Comparison of ENCODE assay signal across 8 cellular contexts in genomic region chr14:106061877-106062500, GRCh38.
DNase-seq lines count a peak whose midpoint lies in the region; ATAC-seq, FAIRE-seq and TF ChIP-seq lines count a peak whose summit lies in the region.
"Not testable (repeated sequence)": the region's sequence is repeated elsewhere in the genome, so short reads cannot be mapped to it uniquely, and the experiment has no call there.

No MANE protein-coding gene starts in this region.

- H3K27me3 Mint-ChIP-seq in activated naive CD4-positive, alpha-beta T cell treated with anti-CD3 and anti-CD28 coated beads for 36 hours (ENCODE audit: low read depth): not testable (repeated sequence)

- H3K4me1 ChIP-seq in kidney (ENCODE audit: control insufficient read depth in 1 of 2, insufficient read depth in 1 of 2, low read depth in 1 of 2, low read length in 2 of 2); upper lobe of left lung: not testable (repeated sequence)

- CTCF ChIA-PET in activated naive CD4-positive, alpha-beta T cell treated with anti-CD3 and anti-CD28 coated beads for 36 hours (lab: Charles Lee): interaction anchor here (0.7 to 2.2 kb wide), 19 partner anchors 9 to 406 kb away, joined by 3 to 8 read pairs (median 4); no protein-coding TSS in a partner anchor

- H3K36me3 Mint-ChIP-seq in activated naive CD4-positive, alpha-beta T cell treated with anti-CD3 and anti-CD28 coated beads for 36 hours (ENCODE audit: low read depth): not testable (repeated sequence)

- not testable (repeated sequence) for TF ChIP-seq POLR2A in NB4 (IDR thresholded peaks at IDR 0.05; ENCODE audit: extremely low read depth, insufficient read length); upper lobe of left lung (IDR thresholded peaks at IDR 0.05)

- ATAC-seq in upper lobe of left lung (ENCODE audit: low FRiP score in 2 of 2): not testable (repeated sequence)

- not testable (repeated sequence) for H3K9me3 Mint-ChIP-seq in activated naive CD4-positive, alpha-beta T cell treated with anti-CD3 and anti-CD28 coated beads for 36 hours

- H3K4me1 Mint-ChIP-seq in activated naive CD4-positive, alpha-beta T cell treated with anti-CD3 and anti-CD28 coated beads for 36 hours (ENCODE audit: low read depth): peaks cover 15% of the 10 kb centered on the region

- TF ChIP-seq CTCF in GM12864 (IDR thresholded peaks at IDR 0.05; ENCODE audit: low read depth, low read length, missing control alignments): peak; percentile 46
- peak; percentile 22 for TF ChIP-seq CTCF in NB4 (IDR thresholded peaks at IDR 0.05; ENCODE audit: low read depth, low read length)
- TF ChIP-seq CTCF in kidney (IDR thresholded peaks at IDR 0.05; ENCODE audit: borderline replicate concordance, extremely low read depth, insufficient read depth): peak; percentile 3
- peak in 3 of 6 experiments; percentile 27 to 39 (median 38) for TF ChIP-seq CTCF in upper lobe of left lung (IDR thresholded peaks at IDR 0.05)

- not testable (repeated sequence) for H3K4me3 Mint-ChIP-seq in activated naive CD4-positive, alpha-beta T cell treated with anti-CD3 and anti-CD28 coated beads for 36 hours

- not testable (repeated sequence) for H3K9me3 ChIP-seq in kidney (ENCODE audit: control insufficient read depth in 1 of 2, low read length in 2 of 2); upper lobe of left lung

- H3K9ac ChIP-seq in kidney (ENCODE audit: low read length in 2 of 2): not testable (repeated sequence)

- not testable (repeated sequence) for H3K27ac ChIP-seq in kidney (ENCODE audit: low read depth in 2 of 2, low read length in 2 of 2); upper lobe of left lung

- 25 to 30% methylated on average over 8 to 9 of the region's 12 CpGs for WGBS in upper lobe of left lung, 2 donors

- not testable (repeated sequence) for H3K4me3 ChIP-seq in GM12864 (ENCODE audit: low read depth, low read length); NB4 (ENCODE audit: low read depth, low read length); kidney (ENCODE audit: low read length in 2 of 2); upper lobe of left lung

- DNase-seq in GM12864 (ENCODE audit: low read depth): not testable (repeated sequence)
- DNase-seq in NB4 (ENCODE audit: low read depth) (peak; percentile 25), SHP77 (lab: John Stamatoyannopoulos, UW) (peak; percentile 16 to 33), kidney (peak; percentile 85), upper lobe of left lung (peak; percentile 48 to 57)
- peak; percentile 60 to 62 for DNase-seq in activated CD4-positive, alpha-beta T cell treated with anti-CD3 and anti-CD28 coated beads, Interleukin-2, amount 50 U/mL, for 4 hours
- peak; percentile 94 for DNase-seq in activated naive CD4-positive, alpha-beta T cell treated with anti-CD3 and anti-CD28 coated beads for 36 hours
- peak; percentile 81 for DNase-seq in stimulated activated CD4-positive, alpha-beta T cell treated with anti-CD3 and anti-CD28 coated beads, Interleukin-4, amount 100 ng/mL, for 1 hour

- H3K27ac Mint-ChIP-seq in activated naive CD4-positive, alpha-beta T cell treated with anti-CD3 and anti-CD28 coated beads for 36 hours: not testable (repeated sequence)

- not testable (repeated sequence) for TF ChIP-seq EP300 in upper lobe of left lung (IDR thresholded peaks at IDR 0.05)

- intact Hi-C loops in activated naive CD4-positive, alpha-beta T cell treated with anti-CD3 and anti-CD28 coated beads for 36 hours (cut with micrococcal nuclease): loop anchor here (1.0 to 10.0 kb wide), 3 partner anchors 50 to 387 kb away; no protein-coding TSS in a partner anchor
- intact Hi-C loops in kidney (cut with DNase I): not testable (repeated sequence)

- H3K36me3 ChIP-seq in kidney (ENCODE audit: control insufficient read depth in 1 of 2, insufficient read depth in 2 of 2, low read length in 2 of 2); upper lobe of left lung: not testable (repeated sequence)

- not testable (repeated sequence) for H3K27me3 ChIP-seq in upper lobe of left lung

- FAIRE-seq in kidney (lab: Jason Lieb, UNC): not testable (repeated sequence)
